In genomic region chr10:37991655-37992054, GRCh38 we compare ENCODE assay signal across 39 cellular contexts.
"Had no signal": no experiment of that assay in that cellular context is flagged by ENCODE, and none has a peak within 500 bp of the region (broad histone marks: within the 10 kb centered on the region; RNA-seq: fewer than 3 reads in every experiment).

No MANE protein-coding gene starts in this region.

- H3K27me3 ChIP-seq: adrenal gland, ascending aorta, body of pancreas, brain microvascular endothelial cell, breast epithelium, cardiac muscle cell had no signal

- H3K27ac Mint-ChIP-seq: activated naive CD4-positive, alpha-beta T cell treated with anti-CD3 and anti-CD28 coated beads for 36 hours; activated naive CD4-positive, alpha-beta T cell treated with anti-CD3 and anti-CD28 coated beads, Interleukin-2, amount 10 ng/mL, durations not matched to agents 7 days and 5 days; activated naive CD4-positive, alpha-beta T cell treated with anti-CD3 and anti-CD28 coated beads, Interleukin-2, amount 50 U/mL, for 24 hours; activated naive CD4-positive, alpha-beta T cell treated with anti-CD3 and anti-CD28 coated beads, Interleukin-2, amount 50 U/mL, for 72 hours; activated naive CD8-positive, alpha-beta T cell; activated naive CD8-positive, alpha-beta T cell treated with anti-CD3 and anti-CD28 coated beads, Interleukin-2, amount 10 ng/mL, durations not matched to agents 7 days and 5 days; activated T-cell treated with anti-CD3 and anti-CD28 coated beads, Interleukin-2, amount 50 U/mL, for 24 hours; activated T-cell treated with anti-CD3 and anti-CD28 coated beads, Interleukin-2, amount 50 U/mL, for 72 hours; activated T-helper 1 cell treated with anti-CD3 and anti-CD28 coated beads, Interleukin-12 subunit alpha, Interleukin-12 subunit beta, Interleukin-2, Interleukin-4 antibody, amounts not matched to agents 30 ng/mL and 10 ng/mL and 1 ng/mL, durations not matched to agents 14 hours and 24 hours and 36 hours; activated T-helper 17 cell treated with anti-CD3 and anti-CD28 coated beads, Interleukin-2, amount 50 U/mL, for 72 hours; brain had no signal

- H3K36me3 ChIP-seq: adrenal gland, ascending aorta, brain microvascular endothelial cell, breast epithelium, cardiac muscle cell had no signal

- H3K27ac ChIP-seq: adrenal gland, ascending aorta, body of pancreas, brain microvascular endothelial cell, breast epithelium, cardiac muscle cell had no signal

- ATAC-seq: activated T-cell treated with anti-CD3 and anti-CD28 coated beads, Interleukin-2, amount 50 U/mL, for 4 hours; body of pancreas had no signal

- H3K4me1 Mint-ChIP-seq: activated naive CD4-positive, alpha-beta T cell treated with anti-CD3 and anti-CD28 coated beads, Interleukin-2, amount 10 ng/mL, durations not matched to agents 7 days and 5 days; activated naive CD4-positive, alpha-beta T cell treated with anti-CD3 and anti-CD28 coated beads, Interleukin-2, amount 50 U/mL, for 24 hours; activated T-helper 17 cell treated with anti-CD3 and anti-CD28 coated beads, Interleukin-2, amount 50 U/mL, for 72 hours; brain; central memory CD8-positive, alpha-beta T cell had no signal

- H3K36me3 Mint-ChIP-seq: activated naive CD4-positive, alpha-beta T cell treated with anti-CD3 and anti-CD28 coated beads, Interleukin-2, amount 10 ng/mL, durations not matched to agents 7 days and 5 days; activated naive CD4-positive, alpha-beta T cell treated with anti-CD3 and anti-CD28 coated beads, Interleukin-2, amount 50 U/mL, for 24 hours; activated naive CD4-positive, alpha-beta T cell treated with anti-CD3 and anti-CD28 coated beads, Interleukin-2, amount 50 U/mL, for 72 hours; activated naive CD8-positive, alpha-beta T cell; activated naive CD8-positive, alpha-beta T cell treated with anti-CD3 and anti-CD28 coated beads, Interleukin-2, amount 10 ng/mL, durations not matched to agents 7 days and 5 days; brain had no signal

- H3K4me3 ChIP-seq: adrenal gland, ascending aorta, body of pancreas, breast epithelium, cardiac muscle cell had no signal

- H3K4me3 Mint-ChIP-seq: activated naive CD4-positive, alpha-beta T cell treated with anti-CD3 and anti-CD28 coated beads for 36 hours; activated naive CD4-positive, alpha-beta T cell treated with anti-CD3 and anti-CD28 coated beads, Interleukin-2, amount 10 ng/mL, durations not matched to agents 7 days and 5 days; activated naive CD4-positive, alpha-beta T cell treated with anti-CD3 and anti-CD28 coated beads, Interleukin-2, amount 50 U/mL, for 24 hours; activated naive CD8-positive, alpha-beta T cell; activated naive CD8-positive, alpha-beta T cell treated with anti-CD3 and anti-CD28 coated beads, Interleukin-2, amount 10 ng/mL, durations not matched to agents 7 days and 5 days; activated T-cell treated with anti-CD3 and anti-CD28 coated beads, Interleukin-2, amount 50 U/mL, for 24 hours; activated T-cell treated with anti-CD3 and anti-CD28 coated beads, Interleukin-2, amount 50 U/mL, for 4 hours; activated T-cell treated with anti-CD3 and anti-CD28 coated beads, Interleukin-2, amount 50 U/mL, for 72 hours; activated T-helper 1 cell treated with anti-CD3 and anti-CD28 coated beads, Interleukin-12 subunit alpha, Interleukin-12 subunit beta, Interleukin-2, Interleukin-4 antibody, amounts not matched to agents 30 ng/mL and 10 ng/mL and 1 ng/mL, durations not matched to agents 14 hours and 24 hours and 36 hours; activated T-helper 17 cell treated with anti-CD3 and anti-CD28 coated beads, Interleukin-2, amount 50 U/mL, for 72 hours; brain; central memory CD8-positive, alpha-beta T cell had no signal

- DNase-seq: activated effector memory CD4-positive, alpha-beta T cell treated with anti-CD3 and anti-CD28 coated beads, Interleukin-2, amount 50 U/mL, for 16 hours; activated effector memory CD4-positive, alpha-beta T cell treated with Interleukin-2 at 50 U/mL for 16 hours; activated gamma-delta T cell; activated gamma-delta T cell treated with Interleukin-2 at 50 U/mL for 16 hours; activated naive CD4-positive, alpha-beta T cell; activated naive CD4-positive, alpha-beta T cell treated with anti-CD3 and anti-CD28 coated beads for 36 hours; activated naive CD4-positive, alpha-beta T cell treated with anti-CD3 and anti-CD28 coated beads, Interleukin-2, amount 10 ng/mL, durations not matched to agents 7 days and 5 days; activated naive CD4-positive, alpha-beta T cell treated with anti-CD3 and anti-CD28 coated beads, Interleukin-2, amount 50 U/mL, for 16 hours; activated naive CD4-positive, alpha-beta T cell treated with Interleukin-2 at 50 U/mL for 16 hours; activated naive CD8-positive, alpha-beta T cell treated with anti-CD3 and anti-CD28 coated beads, Interleukin-2, amount 10 ng/mL, durations not matched to agents 7 days and 5 days; activated T-cell treated with anti-CD3 and anti-CD28 coated beads for 4 hours; activated T-cell treated with anti-CD3 and anti-CD28 coated beads, Interleukin-2, amount 50 U/mL, for 1 hour; activated T-cell treated with anti-CD3 and anti-CD28 coated beads, Interleukin-2, amount 50 U/mL, for 24 hours; activated T-cell treated with anti-CD3 and anti-CD28 coated beads, Interleukin-2, amount 50 U/mL, for 4 hours; activated T-cell treated with anti-CD3 and anti-CD28 coated beads, Interleukin-2, amount 50 U/mL, for 48 hours; activated T-cell treated with anti-CD3 and anti-CD28 coated beads, Interleukin-2, amount 50 U/mL, for 72 hours; adrenal gland; amniotic stem cell; amygdala; anterior cingulate cortex; aorta; body of pancreas; brain microvascular endothelial cell; caudate nucleus; central memory CD4-positive, alpha-beta T cell; cerebellar nuclear complex had no signal

- H3K9me3 ChIP-seq: adrenal gland, ascending aorta, body of pancreas, breast epithelium had no signal

- H3K4me1 ChIP-seq: adrenal gland, ascending aorta, body of pancreas, breast epithelium had no signal

- H3K9me3 Mint-ChIP-seq: activated naive CD4-positive, alpha-beta T cell treated with anti-CD3 and anti-CD28 coated beads, Interleukin-2, amount 10 ng/mL, durations not matched to agents 7 days and 5 days; activated naive CD4-positive, alpha-beta T cell treated with anti-CD3 and anti-CD28 coated beads, Interleukin-2, amount 50 U/mL, for 24 hours; activated naive CD8-positive, alpha-beta T cell treated with anti-CD3 and anti-CD28 coated beads, Interleukin-2, amount 10 ng/mL, durations not matched to agents 7 days and 5 days; activated T-cell treated with anti-CD3 and anti-CD28 coated beads, Interleukin-2, amount 50 U/mL, for 4 hours; activated T-helper 1 cell treated with anti-CD3 and anti-CD28 coated beads, Interleukin-12 subunit alpha, Interleukin-12 subunit beta, Interleukin-2, Interleukin-4 antibody, amounts not matched to agents 30 ng/mL and 10 ng/mL and 1 ng/mL, durations not matched to agents 14 hours and 24 hours and 36 hours; activated T-helper 17 cell treated with anti-CD3 and anti-CD28 coated beads, Interleukin-2, amount 50 U/mL, for 72 hours; activated T-helper 2 cell treated with anti-CD3 and anti-CD28 coated beads, Interferon-gamma antibody, Interleukin-2, Interleukin-4, amounts not matched to agents 10 μg/mL and 5 μg/mL and 100 μg/mL, durations not matched to agents 14 hours and 24 hours and 36 hours; central memory CD8-positive, alpha-beta T cell had no signal

- H3K27me3 Mint-ChIP-seq: activated naive CD4-positive, alpha-beta T cell treated with anti-CD3 and anti-CD28 coated beads, Interleukin-2, amount 50 U/mL, for 24 hours; activated naive CD8-positive, alpha-beta T cell treated with anti-CD3 and anti-CD28 coated beads, Interleukin-2, amount 10 ng/mL, durations not matched to agents 7 days and 5 days had no signal

- FAIRE-seq: astrocyte, bronchial epithelial cell had no signal
